20 cellular contexts compared by ENCODE assay signal in the genomic region with DNA sequence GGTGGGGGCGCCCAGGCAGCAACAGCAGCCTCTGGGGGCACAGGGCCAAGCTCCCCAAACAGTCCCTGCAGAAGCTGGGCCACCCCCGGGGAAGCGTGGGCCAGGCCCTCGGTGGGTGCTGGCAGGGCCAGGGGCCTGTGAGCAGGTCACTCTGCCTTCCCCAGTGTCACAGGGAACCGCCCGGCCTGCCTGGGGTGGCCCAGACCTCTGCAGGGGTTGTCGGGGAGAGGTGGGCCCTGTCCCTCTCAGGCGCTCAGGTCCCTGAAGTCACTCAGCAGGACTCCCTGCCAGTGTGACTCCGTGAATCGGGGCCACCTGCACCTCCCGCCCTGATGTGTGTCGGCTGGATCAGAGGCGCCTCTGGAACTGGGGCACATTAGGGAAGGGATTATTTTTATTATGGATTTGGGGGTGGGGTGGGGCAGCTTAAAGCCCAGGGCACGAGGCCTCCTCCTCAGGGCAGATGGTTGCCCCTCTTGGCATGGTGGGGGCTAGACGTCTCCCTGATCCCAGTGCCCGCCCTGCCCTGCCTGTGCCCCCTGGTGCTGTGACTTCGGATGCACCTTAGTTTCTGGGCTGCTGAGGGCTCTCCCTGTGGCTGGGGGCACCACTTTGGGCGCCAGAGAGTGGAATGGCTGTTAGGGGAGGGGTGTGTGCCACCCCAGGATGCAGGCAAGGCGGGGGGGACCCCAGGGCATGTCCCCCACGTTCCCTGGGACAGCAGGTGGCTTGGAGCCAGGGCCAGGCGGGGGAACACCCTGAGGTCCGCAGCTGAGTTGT. TPM values are rescaled to one million over a fixed set of nuclear protein-coding genes. Genes with fewer than 3 reads are reported as not detected.
"Had no signal": no experiment of that assay in that cellular context is flagged by ENCODE, and none has a peak within 500 bp of the region (broad histone marks: within the 10 kb centered on the region; RNA-seq: fewer than 3 reads in every experiment).

No MANE protein-coding gene starts in this region.

- H3K36me3 ChIP-seq: brain microvascular endothelial cell, esophagus squamous epithelium, pancreas, sigmoid colon, thyroid gland, uterus had no signal

- H3K4me3 ChIP-seq: coronary artery, esophagus squamous epithelium, pancreas, sigmoid colon, thyroid gland, uterus had no signal

- H3K4me1 ChIP-seq: pancreas, uterus had no signal

- H3K4me1 Mint-ChIP-seq: activated naive CD8-positive, alpha-beta T cell treated with anti-CD3 and anti-CD28 coated beads, Interleukin-2, amount 10 ng/mL, durations not matched to agents 7 days and 5 days; central memory CD8-positive, alpha-beta T cell had no signal

- H3K27ac Mint-ChIP-seq: activated CD4-positive, alpha-beta T cell treated with anti-CD3 and anti-CD28 coated beads, Interleukin-2, amount 10 ng/mL, durations not matched to agents 7 days and 5 days; activated naive CD8-positive, alpha-beta T cell treated with anti-CD3 and anti-CD28 coated beads, Interleukin-2, amount 10 ng/mL, durations not matched to agents 7 days and 5 days; activated T-helper 1 cell treated with anti-CD3 and anti-CD28 coated beads, Interleukin-12 subunit alpha, Interleukin-12 subunit beta, Interleukin-2, Interleukin-4 antibody, amounts not matched to agents 30 ng/mL and 10 ng/mL and 1 ng/mL, durations not matched to agents 14 hours and 24 hours and 36 hours had no signal

- ATAC-seq: left lobe of liver had no signal

- H3K9me3 ChIP-seq: esophagus squamous epithelium, pancreas, thyroid gland, uterus had no signal

- H3K4me3 Mint-ChIP-seq: activated CD4-positive, alpha-beta T cell treated with anti-CD3 and anti-CD28 coated beads, Interleukin-2, amount 10 ng/mL, durations not matched to agents 7 days and 5 days; activated naive CD8-positive, alpha-beta T cell treated with anti-CD3 and anti-CD28 coated beads, Interleukin-2, amount 10 ng/mL, durations not matched to agents 7 days and 5 days; activated T-helper 1 cell treated with anti-CD3 and anti-CD28 coated beads, Interleukin-12 subunit alpha, Interleukin-12 subunit beta, Interleukin-2, Interleukin-4 antibody, amounts not matched to agents 30 ng/mL and 10 ng/mL and 1 ng/mL, durations not matched to agents 14 hours and 24 hours and 36 hours; central memory CD8-positive, alpha-beta T cell had no signal

- DNase-seq: activated CD4-positive, alpha-beta T cell treated with anti-CD3 and anti-CD28 coated beads, Interleukin-2, amount 10 ng/mL, durations not matched to agents 7 days and 5 days; activated naive CD8-positive, alpha-beta T cell treated with anti-CD3 and anti-CD28 coated beads, Interleukin-2, amount 10 ng/mL, durations not matched to agents 7 days and 5 days; anterior cingulate cortex; brain microvascular endothelial cell; effector CD4-positive, alpha-beta T cell; esophagus squamous epithelium; hippocampal formation; mammary epithelial cell; sigmoid colon; stimulated activated CD4-positive, alpha-beta T cell treated with anti-CD3 and anti-CD28 coated beads, Interleukin-1b, Interleukin-23, amount 100 ng/mL, for 48 hours; T-helper 9 cell; thyroid gland; uterus had no signal

- H3K9me3 Mint-ChIP-seq: activated CD4-positive, alpha-beta T cell treated with anti-CD3 and anti-CD28 coated beads, Interleukin-2, amount 10 ng/mL, durations not matched to agents 7 days and 5 days; activated naive CD8-positive, alpha-beta T cell treated with anti-CD3 and anti-CD28 coated beads, Interleukin-2, amount 10 ng/mL, durations not matched to agents 7 days and 5 days; activated T-helper 1 cell treated with anti-CD3 and anti-CD28 coated beads, Interleukin-12 subunit alpha, Interleukin-12 subunit beta, Interleukin-2, Interleukin-4 antibody, amounts not matched to agents 30 ng/mL and 10 ng/mL and 1 ng/mL, durations not matched to agents 14 hours and 24 hours and 36 hours; central memory CD8-positive, alpha-beta T cell had no signal

- H3K27ac ChIP-seq: brain microvascular endothelial cell, coronary artery, esophagus squamous epithelium, pancreas, sigmoid colon, thyroid gland, uterus had no signal

RNA-seq across cellular contexts. Expression of gene GNG13, which starts 1.2 kb away (rescaled TPM):
- total RNA-seq: activated CD4-positive, alpha-beta T cell treated with anti-CD3 and anti-CD28 coated beads, Interleukin-2, amount 10 ng/mL, durations not matched to agents 7 days and 5 days; activated naive CD8-positive, alpha-beta T cell treated with anti-CD3 and anti-CD28 coated beads, Interleukin-2, amount 10 ng/mL, durations not matched to agents 7 days and 5 days; activated T-helper 1 cell treated with anti-CD3 and anti-CD28 coated beads, Interleukin-12 subunit alpha, Interleukin-12 subunit beta, Interleukin-2, Interleukin-4 antibody, amounts not matched to agents 30 ng/mL and 10 ng/mL and 1 ng/mL, durations not matched to agents 14 hours and 24 hours and 36 hours; esophagus squamous epithelium; fibroblast of villous mesenchyme; left lobe of liver; mammary epithelial cell; pancreas; sigmoid colon; thyroid gland; uterus had no signal
- polyA plus RNA-seq: keratinocyte, mammary epithelial cell, pancreas had no signal

RNA-seq across cellular contexts. Expression of gene MSLN, which starts 41.2 kb away (rescaled TPM):
- total RNA-seq: activated CD4-positive, alpha-beta T cell treated with anti-CD3 and anti-CD28 coated beads, Interleukin-2, amount 10 ng/mL, durations not matched to agents 7 days and 5 days; activated naive CD8-positive, alpha-beta T cell treated with anti-CD3 and anti-CD28 coated beads, Interleukin-2, amount 10 ng/mL, durations not matched to agents 7 days and 5 days; activated T-helper 1 cell treated with anti-CD3 and anti-CD28 coated beads, Interleukin-12 subunit alpha, Interleukin-12 subunit beta, Interleukin-2, Interleukin-4 antibody, amounts not matched to agents 30 ng/mL and 10 ng/mL and 1 ng/mL, durations not matched to agents 14 hours and 24 hours and 36 hours; thyroid gland had no signal
